In genomic region chr4:3871181-3871852, GRCh38 we compare ENCODE assay signal across 10 cellular contexts.
DNase-seq lines count a peak whose midpoint lies in the region; ATAC-seq and TF ChIP-seq lines count a peak whose summit lies in the region.
"Had no signal": no experiment of that assay in that cellular context is flagged by ENCODE, and none has a peak within 500 bp of the region (broad histone marks: within the 10 kb centered on the region; RNA-seq: fewer than 3 reads in every experiment).

No MANE protein-coding gene starts in this region.

- H4K20me1 ChIP-seq in BLaER1 (no peaks in the 10 kb centered on the region), H9 (ENCODE audit: control insufficient read depth, insufficient read depth, insufficient read length) (no peaks in the 10 kb centered on the region)

- H3K56ac ChIP-seq in H9 (ENCODE audit: insufficient read length, low read depth, low read length), result no peak overlapping the region

- no peak overlapping the region for H2BK120ac ChIP-seq in H9 (ENCODE audit: low read depth, low read length, poor library complexity, severe bottlenecking)

- H2AK5ac ChIP-seq in H9 (ENCODE audit: insufficient read length, low read length), result no peak overlapping the region

- intact Hi-C loops in naive thymus-derived CD4-positive, alpha-beta T cell (cut with micrococcal nuclease), result no loop called here

- H3K36me3 ChIP-seq in BLaER1, result no peaks in the 10 kb centered on the region
- H3K36me3 ChIP-seq in naive thymus-derived CD4-positive, alpha-beta T cell (ENCODE audit: control insufficient read depth in 2 of 3, insufficient read depth in 3 of 3, low read length in 3 of 3), result no peaks in the 10 kb centered on the region

- H3K79me1 ChIP-seq in H9 (ENCODE audit: insufficient read depth, low read depth, low read length, poor library complexity, severe bottlenecking), result no peaks in the 10 kb centered on the region

- no peak overlapping the region for H3K27ac Mint-ChIP-seq in H9
- H3K27ac Mint-ChIP-seq in activated naive CD8-positive, alpha-beta T cell treated with anti-CD3 and anti-CD28 coated beads for 36 hours, result no peak overlapping the region
- H3K27ac Mint-ChIP-seq in naive thymus-derived CD4-positive, alpha-beta T cell, result no peak overlapping the region

- peak overlapping the region; percentile 62 to 70 for H3K4me3 Mint-ChIP-seq in H9
- peak overlapping the region; percentile 53 for H3K4me3 Mint-ChIP-seq in activated naive CD8-positive, alpha-beta T cell treated with anti-CD3 and anti-CD28 coated beads for 36 hours
- peak overlapping the region in 8 of 10 donors; percentile 31 to 80 (median 66) for H3K4me3 Mint-ChIP-seq in naive thymus-derived CD4-positive, alpha-beta T cell

- H3K27ac ChIP-seq in BLaER1, result no peak overlapping the region
- H3K27ac ChIP-seq in H9 (ENCODE audit: insufficient read length, low read depth, low read length), result no peak overlapping the region
- H3K27ac ChIP-seq in naive thymus-derived CD4-positive, alpha-beta T cell (ENCODE audit: low read depth, low read length), result no peak overlapping the region

- peaks cover 6 to 11% of the 10 kb centered on the region in 2 experiments; a peak in 4 of 5 replicates for H3K9me3 Mint-ChIP-seq in H9
- H3K9me3 Mint-ChIP-seq in activated naive CD8-positive, alpha-beta T cell treated with anti-CD3 and anti-CD28 coated beads for 36 hours, result no peaks in the 10 kb centered on the region
- H3K9me3 Mint-ChIP-seq in naive thymus-derived CD4-positive, alpha-beta T cell, result peaks cover 0 to 2% (median 0%) of the 10 kb centered on the region in 11 donors

- H2AFZ ChIP-seq in H9 (ENCODE audit: low read length), result no peak overlapping the region

- H3K27me3 Mint-ChIP-seq in H9 (ENCODE audit: low read depth), result peaks cover 70% of the 10 kb centered on the region
- H3K27me3 Mint-ChIP-seq in activated naive CD8-positive, alpha-beta T cell treated with anti-CD3 and anti-CD28 coated beads for 36 hours, result peaks cover 47% of the 10 kb centered on the region
- peaks cover 29 to 49% (median 35%) of the 10 kb centered on the region in 5 donors for H3K27me3 Mint-ChIP-seq in naive thymus-derived CD4-positive, alpha-beta T cell

- no peak overlapping the region for H3K4ac ChIP-seq in H9 (ENCODE audit: low read depth, low read length)

- ATAC-seq in naive thymus-derived CD4-positive, alpha-beta T cell, result no peak
- ATAC-seq in GM21526 (IDR thresholded peaks at IDR 0.05; ENCODE audit: low FRiP score, unreplicated experiment), result no peak
- ATAC-seq in GM21367 (IDR thresholded peaks at IDR 0.05; ENCODE audit: unreplicated experiment), result no peak
- ATAC-seq in GM21619 (IDR thresholded peaks at IDR 0.05; ENCODE audit: unreplicated experiment), result no peak

- H3K23ac ChIP-seq in H9 (ENCODE audit: insufficient read length, low read depth, low read length), result no peak overlapping the region

- no CpG with 5 or more reads among the region's 53 CpGs for whole genome bisulfite sequencing in H9 (ENCODE audit: extremely low coverage, insufficient read length, low lambda C conversion rate)

- H2BK5ac ChIP-seq in H9 (ENCODE audit: insufficient read length, low read length), result no peak overlapping the region

- DNase-seq in H9, result peak; percentile 94
- DNase-seq in activated naive CD8-positive, alpha-beta T cell treated with anti-CD3 and anti-CD28 coated beads for 36 hours, result peak; percentile 65
- peak in 3 of 9 donors; percentile 9 to 15 (median 12) for DNase-seq in naive thymus-derived CD4-positive, alpha-beta T cell
- no peak for DNase-seq in NCI-H1930 (lab: John Stamatoyannopoulos, UW)
- DNase-seq: activated CD8-positive, alpha-beta memory T cell treated with anti-CD3 and anti-CD28 coated beads, Interleukin-2, amount 50 U/mL, for 4 hours; NCI-H446 treated with DMSO at 0.1 percent for 48 hours had no signal

- H3K79me2 ChIP-seq in H9 (ENCODE audit: insufficient read depth, low read length), result no peaks in the 10 kb centered on the region

- no peak overlapping the region for H3K18ac ChIP-seq in H9 (ENCODE audit: insufficient read length, low read depth, low read length)

- no peak overlapping the region for H4K5ac ChIP-seq in H9 (ENCODE audit: insufficient read length, low read depth, low read length)

- H3K9me3 ChIP-seq in BLaER1, result peaks cover 17% of the 10 kb centered on the region
- no peaks in the 10 kb centered on the region for H3K9me3 ChIP-seq in H9 (ENCODE audit: control insufficient read depth, low read depth, low read length)
- no peaks in the 10 kb centered on the region for H3K9me3 ChIP-seq in naive thymus-derived CD4-positive, alpha-beta T cell (ENCODE audit: control insufficient read depth in 2 of 3, low read length in 3 of 3)

- no peak overlapping the region; the same call in 1 of the 2 replicates for H3K14ac ChIP-seq in H9 (ENCODE audit: insufficient read depth, low read length)

- POLR2A ChIA-PET in naive thymus-derived CD4-positive, alpha-beta T cell (lab: Charles Lee), result no interaction called here

- H3K4me1 Mint-ChIP-seq in H9, result peaks cover 18 to 33% of the 10 kb centered on the region in 2 experiments
- H3K4me1 Mint-ChIP-seq in activated naive CD8-positive, alpha-beta T cell treated with anti-CD3 and anti-CD28 coated beads for 36 hours, result peaks cover 1% of the 10 kb centered on the region
- H3K4me1 Mint-ChIP-seq in naive thymus-derived CD4-positive, alpha-beta T cell, result peaks cover 0 to 10% (median 8%) of the 10 kb centered on the region in 7 donors

- peaks cover 0 to 6% (median 6%) of the 10 kb centered on the region in 3 experiments; a peak in 3 of 7 replicates for H3K36me3 Mint-ChIP-seq in H9 (ENCODE audit: insufficient read depth in 1 of 3, low read depth in 3 of 3)
- H3K36me3 Mint-ChIP-seq in activated naive CD8-positive, alpha-beta T cell treated with anti-CD3 and anti-CD28 coated beads for 36 hours, result no peaks in the 10 kb centered on the region
- H3K36me3 Mint-ChIP-seq in naive thymus-derived CD4-positive, alpha-beta T cell, result peaks cover 0 to 5% (median 0%) of the 10 kb centered on the region in 5 donors

- CTCF ChIA-PET in naive thymus-derived CD4-positive, alpha-beta T cell (lab: Charles Lee), result no interaction called here

- H3K27me3 ChIP-seq in BLaER1 (peaks cover 22% of the 10 kb centered on the region), H9 (ENCODE audit: insufficient read depth, low read length) (peaks cover 2% of the 10 kb centered on the region; the same call in 1 of the 2 replicates)
- peaks cover 0 to 5% of the 10 kb centered on the region in 2 donors for H3K27me3 ChIP-seq in naive thymus-derived CD4-positive, alpha-beta T cell (ENCODE audit: control insufficient read depth in 2 of 2, insufficient read depth in 2 of 2, low read length in 2 of 2)

- H3K9ac ChIP-seq in BLaER1 (peak overlapping the region; percentile 32; the same call in 1 of the 2 replicates), H9 (ENCODE audit: extremely low read depth, insufficient read length, low read length) (no peak overlapping the region)

- no peak overlapping the region for H2BK12ac ChIP-seq in H9 (ENCODE audit: insufficient read length, low read depth, low read length)

- H4K8ac ChIP-seq in H9 (replicated peaks; ENCODE audit: insufficient read length, low read depth, low read length), result no peak overlapping the region

- TF ChIP-seq CTCF in H9 (conservative IDR thresholded peaks at IDR 0.05), result no peak

- H3K4me2 ChIP-seq in BLaER1 (peak overlapping the region; percentile 97), H9 (ENCODE audit: insufficient read depth, insufficient read length, low read length) (peak overlapping the region; percentile 70)

- H3K4me1 ChIP-seq in BLaER1, result peaks cover 66% of the 10 kb centered on the region
- H3K4me1 ChIP-seq in H9 (ENCODE audit: insufficient read depth, low read length), result peaks cover 5% of the 10 kb centered on the region; the same call in 1 of the 2 replicates
- H3K4me1 ChIP-seq in naive thymus-derived CD4-positive, alpha-beta T cell (ENCODE audit: control insufficient read depth in 2 of 2, insufficient read depth in 2 of 2, low read length in 2 of 2), result no peaks in the 10 kb centered on the region

- no peak overlapping the region for H2BK20ac ChIP-seq in H9 (ENCODE audit: low read depth, low read length, poor library complexity, severe bottlenecking)

- H3K4me3 ChIP-seq in BLaER1, result peak overlapping the region; percentile 65
- no peak overlapping the region for H3K4me3 ChIP-seq in naive thymus-derived CD4-positive, alpha-beta T cell (ENCODE audit: low read length)

- no peak overlapping the region for H3T11ph ChIP-seq in H9 (ENCODE audit: low read length)

- no peak overlapping the region for H4K91ac ChIP-seq in H9 (ENCODE audit: insufficient read length, low read depth, low read length)

- no peak overlapping the region for H2BK15ac ChIP-seq in H9 (ENCODE audit: low read depth, low read length)

- H3K23me2 ChIP-seq in H9 (ENCODE audit: insufficient read length, low read depth, low read length, poor library complexity, severe bottlenecking), result peaks cover 9% of the 10 kb centered on the region

Comparison
In these comparisons a context has a peak if more than half of its experiments do, and no peak if none do; other contexts are left out.
1. DNase-seq: peak in H9 (single experiment) and activated naive CD8-positive, alpha-beta T cell treated with anti-CD3 and anti-CD28 coated beads for 36 hours (single experiment); none in NCI-H1930 (0 of 2).
2. Peak in every context shown above with its lines, with median percentiles within 50 percentile points of each other: H3K4me3 Mint-ChIP-seq.